9 cellular contexts compared by ENCODE assay signal in genomic region chr18:55405655-55406373, GRCh38.
DNase-seq lines count a peak whose midpoint lies in the region; ATAC-seq, FAIRE-seq and TF ChIP-seq lines count a peak whose summit lies in the region.
"Had no signal": no experiment of that assay in that cellular context is flagged by ENCODE, and none has a peak within 500 bp of the region (broad histone marks: within the 10 kb centered on the region; RNA-seq: fewer than 3 reads in every experiment).

No MANE protein-coding gene starts in this region.

- peaks cover 2% of the 10 kb centered on the region for H3K4me1 Mint-ChIP-seq in activated CD4-positive, alpha-beta T cell treated with anti-CD3 and anti-CD28 coated beads for 36 hours
- H3K4me1 Mint-ChIP-seq in activated CD4-positive, alpha-beta T cell treated with anti-CD3 and anti-CD28 coated beads, Interleukin-2, amount 10 ng/mL, durations not matched to agents 7 days and 5 days: no peaks in the 10 kb centered on the region

- no peaks in the 10 kb centered on the region for H3K9me3 Mint-ChIP-seq in activated CD4-positive, alpha-beta T cell treated with anti-CD3 and anti-CD28 coated beads for 36 hours (ENCODE audit: low read depth)
- no peaks in the 10 kb centered on the region for H3K9me3 Mint-ChIP-seq in activated CD4-positive, alpha-beta T cell treated with anti-CD3 and anti-CD28 coated beads, Interleukin-2, amount 10 ng/mL, durations not matched to agents 7 days and 5 days

- H3K4me3 Mint-ChIP-seq in activated CD4-positive, alpha-beta T cell treated with anti-CD3 and anti-CD28 coated beads for 36 hours: no peak overlapping the region
- no peak overlapping the region for H3K4me3 Mint-ChIP-seq in activated CD4-positive, alpha-beta T cell treated with anti-CD3 and anti-CD28 coated beads, Interleukin-2, amount 10 ng/mL, durations not matched to agents 7 days and 5 days

- CTCF ChIA-PET in activated CD4-positive, alpha-beta T cell treated with anti-CD3 and anti-CD28 coated beads for 36 hours (lab: Charles Lee): interaction anchor here (0.7 to 1.1 kb wide), 2 partner anchors 9 to 21 kb away, joined by 4 to 5 read pairs; no protein-coding TSS in a partner anchor
- CTCF ChIA-PET in activated CD4-positive, alpha-beta T cell treated with anti-CD3 and anti-CD28 coated beads, Interleukin-2, amount 10 ng/mL, durations not matched to agents 7 days and 5 days (lab: Charles Lee): no interaction called here

- intact Hi-C loops in activated CD4-positive, alpha-beta T cell treated with anti-CD3 and anti-CD28 coated beads for 36 hours (cut with DNase I, micrococcal nuclease): no loop called here

- ATAC-seq in activated CD4-positive, alpha-beta T cell treated with anti-CD3 and anti-CD28 coated beads for 36 hours: no peak
- ATAC-seq in HG03039 (IDR thresholded peaks at IDR 0.05; ENCODE audit: unreplicated experiment): no peak
- ATAC-seq in stimulated activated naive CD8-positive, alpha-beta T cell treated with anti-CD3 and anti-CD28 coated beads, Interleukin-15, Interleukin-2, amounts not matched to agents 100 U/mL and 50 U/mL, for 24 hours: no peak

- no peaks in the 10 kb centered on the region for H3K36me3 Mint-ChIP-seq in activated CD4-positive, alpha-beta T cell treated with anti-CD3 and anti-CD28 coated beads for 36 hours (ENCODE audit: low read depth)
- no peaks in the 10 kb centered on the region for H3K36me3 Mint-ChIP-seq in activated CD4-positive, alpha-beta T cell treated with anti-CD3 and anti-CD28 coated beads, Interleukin-2, amount 10 ng/mL, durations not matched to agents 7 days and 5 days (ENCODE audit: low read depth)

- no peak for TF ChIP-seq CTCF in coronary artery (IDR thresholded peaks at IDR 0.05)

- FAIRE-seq in urothelium cell line (lab: Jason Lieb, UNC): no peak
- FAIRE-seq: A204.1 had no signal

- no peak overlapping the region for H3K27ac Mint-ChIP-seq in activated CD4-positive, alpha-beta T cell treated with anti-CD3 and anti-CD28 coated beads for 36 hours
- H3K27ac Mint-ChIP-seq in activated CD4-positive, alpha-beta T cell treated with anti-CD3 and anti-CD28 coated beads, Interleukin-2, amount 10 ng/mL, durations not matched to agents 7 days and 5 days: no peak overlapping the region

- peaks cover 11% of the 10 kb centered on the region for H3K27me3 Mint-ChIP-seq in activated CD4-positive, alpha-beta T cell treated with anti-CD3 and anti-CD28 coated beads for 36 hours
- no peaks in the 10 kb centered on the region for H3K27me3 Mint-ChIP-seq in activated CD4-positive, alpha-beta T cell treated with anti-CD3 and anti-CD28 coated beads, Interleukin-2, amount 10 ng/mL, durations not matched to agents 7 days and 5 days

- peak overlapping the region; percentile 86 for H3K27ac ChIP-seq in coronary artery

- peak overlapping the region; percentile 64 for H3K4me3 ChIP-seq in coronary artery

- POLR2A ChIA-PET in activated CD4-positive, alpha-beta T cell treated with anti-CD3 and anti-CD28 coated beads for 36 hours (lab: Charles Lee): no interaction called here
- POLR2A ChIA-PET in activated CD4-positive, alpha-beta T cell treated with anti-CD3 and anti-CD28 coated beads, Interleukin-2, amount 10 ng/mL, durations not matched to agents 7 days and 5 days (lab: Charles Lee): no interaction called here

- DNase-seq in activated CD4-positive, alpha-beta T cell treated with anti-CD3 and anti-CD28 coated beads for 36 hours: peak; percentile 62
- no peak for DNase-seq in activated CD4-positive, alpha-beta T cell treated with anti-CD3 and anti-CD28 coated beads, Interleukin-2, amount 10 ng/mL, durations not matched to agents 7 days and 5 days
- DNase-seq in NCI-H748 treated with DMSO at 0.1 percent for 48 hours (lab: John Stamatoyannopoulos, UW) (peak; percentile 95), coronary artery (ENCODE audit: low spot score) (peak; percentile 94), medulla oblongata (ENCODE audit: extremely low spot score) (peak; percentile 87), urothelium cell line (ENCODE audit: low spot score) (peak; percentile 75)
- DNase-seq in stimulated activated naive CD8-positive, alpha-beta T cell treated with anti-CD3 and anti-CD28 coated beads, Interleukin-15, Interleukin-2, amounts not matched to agents 100 U/mL and 50 U/mL, for 24 hours: no peak

Comparison
In these comparisons a context has a peak if more than half of its experiments do, and no peak if none do; other contexts are left out.
1. DNase-seq: peak in activated CD4-positive, alpha-beta T cell treated with anti-CD3 and anti-CD28 coated beads for 36 hours (single experiment), NCI-H748 treated with DMSO at 0.1 percent for 48 hours (single experiment), coronary artery (single experiment), medulla oblongata (single experiment) and urothelium cell line (single experiment); none in activated CD4-positive, alpha-beta T cell treated with anti-CD3 and anti-CD28 coated beads, Interleukin-2, amount 10 ng/mL, durations not matched to agents 7 days and 5 days (single experiment) and stimulated activated naive CD8-positive, alpha-beta T cell treated with anti-CD3 and anti-CD28 coated beads, Interleukin-15, Interleukin-2, amounts not matched to agents 100 U/mL and 50 U/mL, for 24 hours (single experiment).